In the genomic region with DNA sequence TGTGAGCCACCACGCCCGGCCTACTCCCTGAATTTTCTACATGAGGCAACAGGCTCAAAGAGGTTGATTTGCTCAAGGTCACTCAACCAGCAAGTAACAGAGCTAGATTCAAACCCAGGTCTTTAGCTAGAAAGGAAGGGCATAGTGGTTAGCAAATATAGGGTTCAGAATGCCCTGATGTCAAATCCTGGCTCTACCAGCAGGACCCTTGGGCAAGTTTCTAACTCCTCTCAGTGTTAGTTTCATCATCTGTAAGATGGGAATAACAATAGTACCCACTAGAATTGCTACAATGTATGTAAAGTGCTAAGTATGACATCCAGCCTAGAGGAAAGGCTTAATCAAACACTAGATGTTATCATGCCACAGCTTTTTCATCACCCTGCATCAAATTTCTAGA, we compare ENCODE assay signal across 24 cellular contexts. TPM values are rescaled to one million over a fixed set of nuclear protein-coding genes. Genes with fewer than 3 reads are reported as not detected.
DNase-seq lines count a peak whose midpoint lies in the region; ATAC-seq and TF ChIP-seq lines count a peak whose summit lies in the region.
"Had no signal": no experiment of that assay in that cellular context is flagged by ENCODE, and none has a peak within 500 bp of the region (broad histone marks: within the 10 kb centered on the region; RNA-seq: fewer than 3 reads in every experiment).

No MANE protein-coding gene starts in this region.

- no peak for TF ChIP-seq CTCF in PC-9 (conservative IDR thresholded peaks at IDR 0.05)
- no peak for TF ChIP-seq CTCF in colonic mucosa (IDR thresholded peaks at IDR 0.05)
- TF ChIP-seq CTCF in neural progenitor cell (IDR thresholded peaks at IDR 0.05) = no peak

- H2AFZ ChIP-seq in PC-9 (no peak overlapping the region), neural progenitor cell (replicated peaks) (no peak overlapping the region)

- H3K4me3 ChIP-seq in PC-9 (no peak overlapping the region), colonic mucosa (no peak overlapping the region), neural progenitor cell (no peak overlapping the region), urinary bladder (ENCODE audit: low read depth, low read length) (no peak overlapping the region)

- H4K20me1 ChIP-seq in PC-9 (ENCODE audit: insufficient read depth) (no peaks in the 10 kb centered on the region), neural progenitor cell (ENCODE audit: low read depth) (no peaks in the 10 kb centered on the region)

- peak overlapping the region; percentile 87 for H3K27ac Mint-ChIP-seq in neural progenitor cell
- no peak overlapping the region for H3K27ac Mint-ChIP-seq in activated CD4-positive, alpha-beta T cell treated with anti-CD3 and anti-CD28 coated beads for 36 hours
- H3K27ac Mint-ChIP-seq: activated naive CD8-positive, alpha-beta T cell treated with anti-CD3 and anti-CD28 coated beads, Interleukin-2, amount 10 ng/mL, durations not matched to agents 7 days and 5 days; nephron progenitor cell had no signal

- H3K27me3 ChIP-seq in PC-9 (ENCODE audit: insufficient read depth, low read depth) (no peaks in the 10 kb centered on the region), colonic mucosa (no peaks in the 10 kb centered on the region), neural progenitor cell (no peaks in the 10 kb centered on the region)

- H3K4me2 ChIP-seq in PC-9 = peak overlapping the region; percentile 76
- no peak overlapping the region for H3K4me2 ChIP-seq in neural progenitor cell

- H3K27ac ChIP-seq in PC-9 (peak overlapping the region; percentile 88), colonic mucosa (peak overlapping the region; percentile 35), neural progenitor cell (no peak overlapping the region), urinary bladder (ENCODE audit: low read depth) (peak overlapping the region; percentile 47)

- CTCF ChIA-PET in PC-9 (lab: Charles Lee) = no interaction called here
- CTCF ChIA-PET in activated CD4-positive, alpha-beta T cell treated with anti-CD3 and anti-CD28 coated beads for 36 hours (lab: Charles Lee) = interaction anchor here (0.9 to 2.4 kb wide), 3 partner anchors 9 to 23 kb away, joined by 4 to 16 read pairs (median 5); no protein-coding TSS in a partner anchor

- H3K4me3 Mint-ChIP-seq in neural progenitor cell = no peak overlapping the region
- H3K4me3 Mint-ChIP-seq in activated CD4-positive, alpha-beta T cell treated with anti-CD3 and anti-CD28 coated beads for 36 hours = no peak overlapping the region
- no peak overlapping the region for H3K4me3 Mint-ChIP-seq in activated T-cell treated with anti-CD3 and anti-CD28 coated beads, Interleukin-2, amount 50 U/mL, for 4 hours
- H3K4me3 Mint-ChIP-seq: activated naive CD8-positive, alpha-beta T cell treated with anti-CD3 and anti-CD28 coated beads, Interleukin-2, amount 10 ng/mL, durations not matched to agents 7 days and 5 days; CD14-positive monocyte; nephron progenitor cell had no signal

- no peaks in the 10 kb centered on the region for H3K36me3 Mint-ChIP-seq in neural progenitor cell
- H3K36me3 Mint-ChIP-seq in activated CD4-positive, alpha-beta T cell treated with anti-CD3 and anti-CD28 coated beads for 36 hours (ENCODE audit: low read depth) = no peaks in the 10 kb centered on the region
- no peaks in the 10 kb centered on the region for H3K36me3 Mint-ChIP-seq in activated T-cell treated with anti-CD3 and anti-CD28 coated beads, Interleukin-2, amount 50 U/mL, for 4 hours (ENCODE audit: insufficient read depth)
- H3K36me3 Mint-ChIP-seq: CD14-positive monocyte had no signal

- H3K4me1 ChIP-seq in PC-9 (replicated peaks; ENCODE audit: insufficient read depth) (peaks cover 67% of the 10 kb centered on the region), colonic mucosa (peaks cover 11% of the 10 kb centered on the region), neural progenitor cell (no peaks in the 10 kb centered on the region), urinary bladder (ENCODE audit: insufficient read depth) (no peaks in the 10 kb centered on the region)

- H3K79me2 ChIP-seq in PC-9 (ENCODE audit: low read depth) = no peaks in the 10 kb centered on the region
- no peaks in the 10 kb centered on the region for H3K79me2 ChIP-seq in neural progenitor cell (ENCODE audit: low read depth)

- H3K9me3 ChIP-seq in PC-9 (ENCODE audit: insufficient read depth, low read depth) (no peaks in the 10 kb centered on the region; the same call in 1 of the 2 replicates), colonic mucosa (no peaks in the 10 kb centered on the region), neural progenitor cell (ENCODE audit: low read depth) (no peaks in the 10 kb centered on the region)

- no peaks in the 10 kb centered on the region for H3K27me3 Mint-ChIP-seq in neural progenitor cell (ENCODE audit: insufficient read depth, low read depth)
- no peaks in the 10 kb centered on the region for H3K27me3 Mint-ChIP-seq in activated CD4-positive, alpha-beta T cell treated with anti-CD3 and anti-CD28 coated beads for 36 hours
- H3K27me3 Mint-ChIP-seq in activated T-cell treated with anti-CD3 and anti-CD28 coated beads, Interleukin-2, amount 50 U/mL, for 4 hours (ENCODE audit: low read depth) = no peaks in the 10 kb centered on the region
- H3K27me3 Mint-ChIP-seq: activated naive CD8-positive, alpha-beta T cell treated with anti-CD3 and anti-CD28 coated beads, Interleukin-2, amount 10 ng/mL, durations not matched to agents 7 days and 5 days had no signal

- no peak for ATAC-seq in activated CD4-positive, alpha-beta T cell treated with anti-CD3 and anti-CD28 coated beads for 36 hours
- ATAC-seq in activated T-cell treated with anti-CD3 and anti-CD28 coated beads, Interleukin-2, amount 50 U/mL, for 4 hours = no peak
- ATAC-seq: Right ventricle myocardium inferior, sciatic nerve had no signal

- POLR2A ChIA-PET in PC-9 (lab: Charles Lee; ENCODE audit: unreplicated experiment) = no interaction called here
- POLR2A ChIA-PET in activated CD4-positive, alpha-beta T cell treated with anti-CD3 and anti-CD28 coated beads for 36 hours (lab: Charles Lee) = no interaction called here

- no TSS peak for BruUV-seq in PC-9 (replicated peaks; lab: Mats Ljungman, UMichigan)

- no peaks in the 10 kb centered on the region for H3K9me2 ChIP-seq in PC-9 (ENCODE audit: insufficient read depth)

- H3K9ac ChIP-seq in colonic mucosa (ENCODE audit: low read depth in 2 of 2, low read length in 2 of 2) = no peak overlapping the region
- H3K9ac ChIP-seq in neural progenitor cell = no peak overlapping the region

- no peaks in the 10 kb centered on the region for H3K9me3 Mint-ChIP-seq in neural progenitor cell
- H3K9me3 Mint-ChIP-seq in activated CD4-positive, alpha-beta T cell treated with anti-CD3 and anti-CD28 coated beads for 36 hours (ENCODE audit: low read depth) = no peaks in the 10 kb centered on the region
- H3K9me3 Mint-ChIP-seq in activated T-cell treated with anti-CD3 and anti-CD28 coated beads, Interleukin-2, amount 50 U/mL, for 4 hours = no peaks in the 10 kb centered on the region
- H3K9me3 Mint-ChIP-seq: activated naive CD8-positive, alpha-beta T cell treated with anti-CD3 and anti-CD28 coated beads, Interleukin-2, amount 10 ng/mL, durations not matched to agents 7 days and 5 days; nephron progenitor cell had no signal

- peak in 1 of 2 experiments; percentile 39 for DNase-seq in PC-9
- no peak for DNase-seq in colonic mucosa
- DNase-seq in neural progenitor cell (ENCODE audit: low spot score) = no peak
- DNase-seq in activated CD4-positive, alpha-beta T cell treated with anti-CD3 and anti-CD28 coated beads for 36 hours = no peak
- DNase-seq in activated T-cell treated with anti-CD3 and anti-CD28 coated beads, Interleukin-2, amount 50 U/mL, for 4 hours = no peak
- no peak for DNase-seq in NCI-H82 (lab: John Stamatoyannopoulos, UW)
- DNase-seq: activated CD4-positive, alpha-beta T cell treated with anti-CD3 and anti-CD28 coated beads for 48 hours; activated gamma-delta T cell; activated naive CD8-positive, alpha-beta T cell treated with anti-CD3 and anti-CD28 coated beads, Interleukin-2, amount 10 ng/mL, durations not matched to agents 7 days and 5 days; caudate nucleus; dermis blood vessel endothelial cell; NCI-H1436; NCI-H2107; NCI-H446; nephron progenitor cell; posterior cingulate gyrus; stimulated activated naive CD4-positive, alpha-beta T cell treated with Interleukin-2 at 50 U/mL for 16 hours had no signal

- intact Hi-C loops in PC-9 (cut with micrococcal nuclease; ENCODE audit: unreplicated experiment) (no loop called here), colonic mucosa (cut with DNase I) (no loop called here)
- intact Hi-C loops in activated CD4-positive, alpha-beta T cell treated with anti-CD3 and anti-CD28 coated beads for 36 hours (cut with DNase I, micrococcal nuclease) = no loop called here

- H3K36me3 ChIP-seq in PC-9 (ENCODE audit: low read depth) = no peaks in the 10 kb centered on the region
- H3K36me3 ChIP-seq in colonic mucosa = no peaks in the 10 kb centered on the region
- no peaks in the 10 kb centered on the region for H3K36me3 ChIP-seq in neural progenitor cell
- no peaks in the 10 kb centered on the region for H3K36me3 ChIP-seq in urinary bladder (ENCODE audit: insufficient read depth)

- H3F3A ChIP-seq in PC-9 (ENCODE audit: insufficient read depth, low read depth) = peaks cover 48% of the 10 kb centered on the region
- H3F3A ChIP-seq in neural progenitor cell (ENCODE audit: low read depth) = no peaks in the 10 kb centered on the region

- WGBS in urinary bladder = 92% methylated on average over 2 of the region's 2 CpGs

- peaks cover 28% of the 10 kb centered on the region for H3K4me1 Mint-ChIP-seq in neural progenitor cell
- H3K4me1 Mint-ChIP-seq in activated CD4-positive, alpha-beta T cell treated with anti-CD3 and anti-CD28 coated beads for 36 hours = peaks cover 6% of the 10 kb centered on the region
- H3K4me1 Mint-ChIP-seq in activated T-cell treated with anti-CD3 and anti-CD28 coated beads, Interleukin-2, amount 50 U/mL, for 4 hours (ENCODE audit: low read depth) = no peaks in the 10 kb centered on the region

RNA-seq across cellular contexts. Expression of a gene that starts 19.1 kb away (rescaled TPM):
- total RNA-seq in PC-9 (2021) = 29.3 and 29.8 TPM in 2 replicates
- 100 to 1,000 TPM; 166 to 220 TPM for total RNA-seq in colonic mucosa
- total RNA-seq in neural progenitor cell (ENCODE audit: low replicate concordance) = 67.9 and 108 TPM in 2 replicates
- 114 TPM for total RNA-seq in urinary bladder
- polyA plus RNA-seq in urinary bladder = 75.2 TPM
- total RNA-seq in activated CD4-positive, alpha-beta T cell treated with anti-CD3 and anti-CD28 coated beads for 36 hours = 100 to 1,000 TPM; 158 to 187 TPM
- 100 to 1,000 TPM; 112 to 124 (median 114) TPM for total RNA-seq in activated T-cell treated with anti-CD3 and anti-CD28 coated beads, Interleukin-2, amount 50 U/mL, for 4 hours

RNA-seq across cellular contexts. Expression of a gene that starts 19.5 kb away (rescaled TPM):
- total RNA-seq in PC-9 (2021) (20.1 and 27.9 TPM in 2 replicates), colonic mucosa (10 to 100 TPM; 31.2 to 38.5 TPM), neural progenitor cell (ENCODE audit: low replicate concordance) (26.8 and 57.5 TPM in 2 replicates), urinary bladder (15.1 TPM)
- 17.2 TPM for polyA plus RNA-seq in urinary bladder
- total RNA-seq in activated CD4-positive, alpha-beta T cell treated with anti-CD3 and anti-CD28 coated beads for 36 hours = 10 to 100 TPM; 45.9 to 82.4 TPM
- total RNA-seq in activated T-cell treated with anti-CD3 and anti-CD28 coated beads, Interleukin-2, amount 50 U/mL, for 4 hours = 10 to 100 TPM; 46.5 to 53.4 (median 49.0) TPM

RNA-seq across cellular contexts. Expression of a gene that starts 53.7 kb away (rescaled TPM):
- 0.59 TPM in 1 of 2 replicates, not detected in the other for total RNA-seq in PC-9 (2021)
- 1 to 10 TPM; 3.6 to 6.0 TPM for total RNA-seq in colonic mucosa
- total RNA-seq in neural progenitor cell (ENCODE audit: low replicate concordance) = not detected in 2 replicates
- total RNA-seq in urinary bladder = not detected
- polyA plus RNA-seq in urinary bladder = 0.09 TPM
- 1 to 10 TPM; 1.2 to 1.3 TPM for total RNA-seq in activated CD4-positive, alpha-beta T cell treated with anti-CD3 and anti-CD28 coated beads for 36 hours
- total RNA-seq in activated T-cell treated with anti-CD3 and anti-CD28 coated beads, Interleukin-2, amount 50 U/mL, for 4 hours = 1 to 10 TPM in 2 of 3 donors, under 1 TPM in 1; 0.90 to 1.5 (median 1.1) TPM
- total RNA-seq: Daoy, fibroblast of lung, glomerular endothelial cell, Right ventricle myocardium inferior, sciatic nerve had no signal
- polyA plus RNA-seq: CD14-positive monocyte had no signal
